15 cellular contexts compared by ENCODE assay signal in genomic region chr6:89979473-89980119, GRCh38.
A peak's percentile ranks its signal among the peaks of the same experiment; 100 is the strongest.
DNase-seq lines count a peak whose midpoint lies in the region; ATAC-seq and TF ChIP-seq lines count a peak whose summit lies in the region.
"Had no signal": no experiment of that assay in that cellular context is flagged by ENCODE, and none has a peak within 500 bp of the region (broad histone marks: within the 10 kb centered on the region; RNA-seq: fewer than 3 reads in every experiment).

No MANE protein-coding gene starts in this region.

- POLR2A ChIA-PET in activated B cell treated with CpG ODN at 0.5 μM for 24 hours (lab: Charles Lee), result interaction anchor here (0.6 kb wide), 1 partner anchor 10 kb away, joined by 3 read pairs; no protein-coding TSS in a partner anchor

- no peak for TF ChIP-seq CTCF in activated B cell treated with CpG ODN at 0.5 μM for 24 hours (IDR thresholded peaks at IDR 0.05)
- no peak for TF ChIP-seq CTCF in smooth muscle cell (IDR thresholded peaks at IDR 0.05; ENCODE audit: borderline replicate concordance, insufficient read depth, poor library complexity, severe bottlenecking)

- H3K79me2 ChIP-seq in smooth muscle cell (ENCODE audit: low read depth), result no peaks in the 10 kb centered on the region

- H3K36me3 ChIP-seq in smooth muscle cell (ENCODE audit: low read depth), result no peaks in the 10 kb centered on the region
- H3K36me3 ChIP-seq in H7 (replicated peaks; ENCODE audit: control insufficient read depth, insufficient read depth, low read length), result no peaks in the 10 kb centered on the region

- WGBS in smooth muscle cell (ENCODE audit: low lambda C conversion rate), result 87% methylated on average over 6 of the region's 6 CpGs

- DNase-seq in activated T-cell treated with anti-CD3 and anti-CD28 coated beads, Interleukin-2, amount 50 U/mL, for 4 hours, result no peak
- no peak for DNase-seq in activated T-cell treated with anti-CD3 and anti-CD28 coated beads, Interleukin-2, amount 50 U/mL, for 24 hours
- DNase-seq in activated B cell treated with CpG ODN at 0.5 μM for 24 hours, result no peak
- DNase-seq in activated naive CD8-positive, alpha-beta T cell treated with anti-CD3 and anti-CD28 coated beads, Interleukin-2, amount 50 U/mL, for 24 hours, result no peak
- no peak for DNase-seq in smooth muscle cell (lab: John Stamatoyannopoulos, UW; ENCODE audit: unreplicated experiment)
- no peak for DNase-seq in SK-N-DZ (ENCODE audit: low spot score)
- DNase-seq in H7, result no peak
- DNase-seq: ACHN, DMS79, NCI-H1105, NCI-H1694, NCI-H2081 treated with DMSO at 0.1 percent for 48 hours, NCI-H748 treated with DMSO at 0.1 percent for 48 hours, PC-3 had no signal

- no peaks in the 10 kb centered on the region for H3K27me3 Mint-ChIP-seq in activated T-cell treated with anti-CD3 and anti-CD28 coated beads, Interleukin-2, amount 50 U/mL, for 4 hours (ENCODE audit: low read depth)
- no peaks in the 10 kb centered on the region for H3K27me3 Mint-ChIP-seq in activated T-cell treated with anti-CD3 and anti-CD28 coated beads, Interleukin-2, amount 50 U/mL, for 24 hours
- no peaks in the 10 kb centered on the region for H3K27me3 Mint-ChIP-seq in activated B cell treated with CpG ODN at 0.5 μM for 24 hours
- H3K27me3 Mint-ChIP-seq in activated naive CD8-positive, alpha-beta T cell treated with anti-CD3 and anti-CD28 coated beads, Interleukin-2, amount 50 U/mL, for 24 hours, result no peaks in the 10 kb centered on the region

- H3K27me3 ChIP-seq in smooth muscle cell (ENCODE audit: low read depth) (no peaks in the 10 kb centered on the region), H7 (ENCODE audit: control insufficient read depth, insufficient read depth, low read length) (no peaks in the 10 kb centered on the region)

- no peak overlapping the region for H2AFZ ChIP-seq in smooth muscle cell (ENCODE audit: low read depth)

- peaks cover 21% of the 10 kb centered on the region for H3K4me1 ChIP-seq in smooth muscle cell (ENCODE audit: low read depth)

- peaks cover 27% of the 10 kb centered on the region for H3F3A ChIP-seq in smooth muscle cell (ENCODE audit: low read depth)

- no peaks in the 10 kb centered on the region for H4K20me1 ChIP-seq in smooth muscle cell (ENCODE audit: low read depth)

- H3K4me3 ChIP-seq in smooth muscle cell (no peak overlapping the region), H7 (ENCODE audit: insufficient read depth, low read depth, low read length) (no peak overlapping the region)

- H3K9me3 ChIP-seq in smooth muscle cell (replicated peaks; ENCODE audit: low read depth), result no peaks in the 10 kb centered on the region

- H3K9ac ChIP-seq in smooth muscle cell (ENCODE audit: low read depth), result no peak overlapping the region

- no peak overlapping the region for H3K4me2 ChIP-seq in smooth muscle cell

- intact Hi-C loops in activated B cell treated with CpG ODN at 0.5 μM for 24 hours (cut with micrococcal nuclease), result no loop called here

- peaks cover 28% of the 10 kb centered on the region for H3K36me3 Mint-ChIP-seq in activated T-cell treated with anti-CD3 and anti-CD28 coated beads, Interleukin-2, amount 50 U/mL, for 4 hours (ENCODE audit: insufficient read depth)
- H3K36me3 Mint-ChIP-seq in activated T-cell treated with anti-CD3 and anti-CD28 coated beads, Interleukin-2, amount 50 U/mL, for 24 hours (ENCODE audit: low read depth), result peaks cover 55% of the 10 kb centered on the region
- H3K36me3 Mint-ChIP-seq in activated B cell treated with CpG ODN at 0.5 μM for 24 hours (ENCODE audit: low read depth), result peaks cover 48% of the 10 kb centered on the region
- H3K36me3 Mint-ChIP-seq in activated naive CD8-positive, alpha-beta T cell treated with anti-CD3 and anti-CD28 coated beads, Interleukin-2, amount 50 U/mL, for 24 hours (ENCODE audit: low read depth), result peaks cover 55% of the 10 kb centered on the region

- H3K4me3 Mint-ChIP-seq in activated T-cell treated with anti-CD3 and anti-CD28 coated beads, Interleukin-2, amount 50 U/mL, for 4 hours, result no peak overlapping the region
- no peak overlapping the region for H3K4me3 Mint-ChIP-seq in activated T-cell treated with anti-CD3 and anti-CD28 coated beads, Interleukin-2, amount 50 U/mL, for 24 hours
- no peak overlapping the region for H3K4me3 Mint-ChIP-seq in activated B cell treated with CpG ODN at 0.5 μM for 24 hours
- no peak overlapping the region for H3K4me3 Mint-ChIP-seq in activated naive CD8-positive, alpha-beta T cell treated with anti-CD3 and anti-CD28 coated beads, Interleukin-2, amount 50 U/mL, for 24 hours

- no peaks in the 10 kb centered on the region for H3K9me3 Mint-ChIP-seq in activated T-cell treated with anti-CD3 and anti-CD28 coated beads, Interleukin-2, amount 50 U/mL, for 4 hours
- H3K9me3 Mint-ChIP-seq in activated T-cell treated with anti-CD3 and anti-CD28 coated beads, Interleukin-2, amount 50 U/mL, for 24 hours, result no peaks in the 10 kb centered on the region
- no peaks in the 10 kb centered on the region for H3K9me3 Mint-ChIP-seq in activated B cell treated with CpG ODN at 0.5 μM for 24 hours
- no peaks in the 10 kb centered on the region for H3K9me3 Mint-ChIP-seq in activated naive CD8-positive, alpha-beta T cell treated with anti-CD3 and anti-CD28 coated beads, Interleukin-2, amount 50 U/mL, for 24 hours

- H3K27ac ChIP-seq in smooth muscle cell (ENCODE audit: low read depth), result peak overlapping the region; percentile 71
- H3K27ac ChIP-seq: C4-2B had no signal

- peak; percentile 69 to 75 for ATAC-seq in activated T-cell treated with anti-CD3 and anti-CD28 coated beads, Interleukin-2, amount 50 U/mL, for 4 hours
- ATAC-seq in activated B cell treated with CpG ODN at 0.5 μM for 24 hours (ENCODE audit: low read depth), result no peak
- ATAC-seq in activated naive CD8-positive, alpha-beta T cell treated with anti-CD3 and anti-CD28 coated beads, Interleukin-2, amount 50 U/mL, for 24 hours, result peak; percentile 47
- ATAC-seq: PC-3 had no signal

- no peak overlapping the region for H3K27ac Mint-ChIP-seq in activated T-cell treated with anti-CD3 and anti-CD28 coated beads, Interleukin-2, amount 50 U/mL, for 24 hours
- peak overlapping the region; percentile 86 for H3K27ac Mint-ChIP-seq in activated B cell treated with CpG ODN at 0.5 μM for 24 hours
- H3K27ac Mint-ChIP-seq in activated naive CD8-positive, alpha-beta T cell treated with anti-CD3 and anti-CD28 coated beads, Interleukin-2, amount 50 U/mL, for 24 hours, result no peak overlapping the region

- CTCF ChIA-PET in activated B cell treated with CpG ODN at 0.5 μM for 24 hours (lab: Charles Lee), result no interaction called here

- H3K4me1 Mint-ChIP-seq in activated T-cell treated with anti-CD3 and anti-CD28 coated beads, Interleukin-2, amount 50 U/mL, for 4 hours (ENCODE audit: low read depth), result peaks cover 18% of the 10 kb centered on the region
- peaks cover 48% of the 10 kb centered on the region for H3K4me1 Mint-ChIP-seq in activated T-cell treated with anti-CD3 and anti-CD28 coated beads, Interleukin-2, amount 50 U/mL, for 24 hours (ENCODE audit: low read depth)
- peaks cover 12% of the 10 kb centered on the region for H3K4me1 Mint-ChIP-seq in activated B cell treated with CpG ODN at 0.5 μM for 24 hours
- H3K4me1 Mint-ChIP-seq in activated naive CD8-positive, alpha-beta T cell treated with anti-CD3 and anti-CD28 coated beads, Interleukin-2, amount 50 U/mL, for 24 hours, result peaks cover 48% of the 10 kb centered on the region
